16 cellular contexts compared by ENCODE assay signal in the genomic region with DNA sequence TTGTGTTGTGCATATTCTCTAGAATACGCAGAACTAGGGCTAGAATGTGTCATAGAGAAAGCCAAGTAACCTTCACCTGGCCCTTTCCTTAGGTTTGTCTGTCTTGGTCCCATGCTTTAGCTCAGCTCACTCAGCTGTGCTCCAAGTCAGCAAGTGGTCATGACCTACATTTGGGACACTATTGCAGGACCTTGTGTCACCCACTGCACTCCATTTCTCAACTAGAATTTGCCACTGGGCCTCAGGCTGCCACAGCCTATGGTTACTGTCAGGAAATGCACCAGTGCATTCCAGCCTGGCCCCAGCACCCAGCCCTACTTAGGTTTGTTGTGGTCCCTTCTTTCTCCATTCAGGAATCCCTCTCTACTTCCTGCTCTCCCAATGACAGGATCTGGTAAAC. TPM values are rescaled to one million over a fixed set of nuclear protein-coding genes. Genes with fewer than 3 reads are reported as not detected.
A peak's percentile ranks its signal among the peaks of the same experiment; 100 is the strongest.
DNase-seq lines count a peak whose midpoint lies in the region; ATAC-seq and TF ChIP-seq lines count a peak whose summit lies in the region.
"Had no signal": no experiment of that assay in that cellular context is flagged by ENCODE, and none has a peak within 500 bp of the region (broad histone marks: within the 10 kb centered on the region; RNA-seq: fewer than 3 reads in every experiment).

No MANE protein-coding gene starts in this region.

- H4K91ac ChIP-seq in neuronal stem cell (ENCODE audit: low read depth, low read length, poor library complexity): no peak overlapping the region

- H3K36me3 Mint-ChIP-seq in GM23338 (ENCODE audit: low read depth) (no peaks in the 10 kb centered on the region), WTC11 (no peaks in the 10 kb centered on the region)
- H3K36me3 Mint-ChIP-seq: CD8-positive, alpha-beta memory T cell had no signal

- H3K27me3 ChIP-seq in GM23338 (ENCODE audit: insufficient read depth) (no peaks in the 10 kb centered on the region), neuronal stem cell (ENCODE audit: control insufficient read depth in 3 of 3, insufficient read depth in 3 of 3, low read depth in 1 of 3, low read length in 3 of 3) (peaks cover 0 to 20% (median 0%) of the 10 kb centered on the region in 3 experiments)
- H3K27me3 ChIP-seq: BLaER1 had no signal

- H3K14ac ChIP-seq in neuronal stem cell (ENCODE audit: low read length): no peak overlapping the region

- no peak overlapping the region for H2BK120ac ChIP-seq in neuronal stem cell (ENCODE audit: low read depth, low read length)

- H2AFZ ChIP-seq in GM23338 (peak overlapping the region; percentile 0; the same call in 1 of the 2 replicates), neuronal stem cell (ENCODE audit: low read length) (no peak overlapping the region)

- H3K9me3 Mint-ChIP-seq in GM23338 (no peaks in the 10 kb centered on the region; the same call in 2 of the 3 replicates), WTC11 (no peaks in the 10 kb centered on the region)
- H3K9me3 Mint-ChIP-seq: CD8-positive, alpha-beta memory T cell had no signal

- H3K4me3 Mint-ChIP-seq in GM23338: no peak overlapping the region
- no peak overlapping the region for H3K4me3 Mint-ChIP-seq in WTC11
- H3K4me3 Mint-ChIP-seq: CD8-positive, alpha-beta memory T cell had no signal

- H4K20me1 ChIP-seq in GM23338 (replicated peaks; ENCODE audit: insufficient read depth): no peaks in the 10 kb centered on the region
- H4K20me1 ChIP-seq: BLaER1 had no signal

- no peak overlapping the region for H2BK5ac ChIP-seq in neuronal stem cell (ENCODE audit: low read length)

- H3K36me3 ChIP-seq in GM23338 (ENCODE audit: insufficient read depth) (no peaks in the 10 kb centered on the region), neuronal stem cell (replicated peaks in 1 of 2; ENCODE audit: control insufficient read depth in 2 of 2, insufficient read depth in 2 of 2, low read length in 2 of 2) (no peaks in the 10 kb centered on the region)
- H3K36me3 ChIP-seq: BLaER1 had no signal

- TF ChIP-seq CTCF in GM23338 (conservative IDR thresholded peaks at IDR 0.05; ENCODE audit: low read depth in 2 of 2) (no peak), WTC11 (IDR thresholded peaks at IDR 0.05) (no peak)

- no peaks in the 10 kb centered on the region for H3K9me3 ChIP-seq in neuronal stem cell (replicated peaks in 1 of 2; ENCODE audit: control insufficient read depth in 2 of 2, insufficient read depth in 1 of 2, low read depth in 1 of 2, low read length in 2 of 2)
- H3K9me3 ChIP-seq: BLaER1, Caco-2 had no signal

- H2BK12ac ChIP-seq in neuronal stem cell (ENCODE audit: low read length): no peak overlapping the region

- no peak for DNase-seq in GM23338 (ENCODE audit: low spot score)
- DNase-seq in WTC11 (ENCODE audit: low spot score): no peak
- no peak for DNase-seq in left lobe of liver (ENCODE audit: low spot score)
- DNase-seq in neuronal stem cell (ENCODE audit: low spot score): no peak
- DNase-seq in activated CD4-positive, CD25-positive, alpha-beta regulatory T cell treated with anti-CD3 and anti-CD28 coated beads, Interleukin-2, amount 50 U/mL, for 72 hours: no peak
- no peak for DNase-seq in stimulated activated CD4-positive, alpha-beta T cell treated with anti-CD3 and anti-CD28 coated beads, Interleukin-4, amount 100 ng/mL, for 4 hours
- no peak for DNase-seq in stimulated activated naive CD8-positive, alpha-beta T cell treated with anti-CD3 and anti-CD28 coated beads, Interleukin-15, Interleukin-2, amounts not matched to agents 100 U/mL and 50 U/mL, for 24 hours
- DNase-seq: 8988T; AML-193; Caco-2; CD8-positive, alpha-beta memory T cell; DMS53; GF-D8 had no signal

- no peak overlapping the region for H2BK15ac ChIP-seq in neuronal stem cell (ENCODE audit: low read length)

- peak overlapping the region; percentile 0 for H3K9ac ChIP-seq in neuronal stem cell (ENCODE audit: low read depth, low read length, poor library complexity)
- H3K9ac ChIP-seq: BLaER1 had no signal

- H3K27me3 Mint-ChIP-seq in GM23338 (ENCODE audit: insufficient read depth, low read depth, poor library complexity) (peaks cover 2% of the 10 kb centered on the region), WTC11 (ENCODE audit: low read depth) (no peaks in the 10 kb centered on the region; the same call in 1 of the 2 replicates)

- POLR2A ChIA-PET in WTC11 (lab: Charles Lee): no interaction called here

- no peak overlapping the region for H3K18ac ChIP-seq in neuronal stem cell (ENCODE audit: low read length)

- H3K27ac Mint-ChIP-seq in GM23338: no peak overlapping the region; the same call in 1 of the 2 replicates
- no peak overlapping the region for H3K27ac Mint-ChIP-seq in WTC11

- H3K4me1 ChIP-seq in GM23338 (ENCODE audit: insufficient read depth): peaks cover 10% of the 10 kb centered on the region
- H3K4me1 ChIP-seq in neuronal stem cell (ENCODE audit: control insufficient read depth in 2 of 2, insufficient read depth in 1 of 2, low read depth in 1 of 2, low read length in 2 of 2): no peaks in the 10 kb centered on the region

- H3K23ac ChIP-seq in neuronal stem cell (ENCODE audit: low read depth, low read length, poor library complexity): no peak overlapping the region

- H3K79me1 ChIP-seq in neuronal stem cell (ENCODE audit: low read depth, low read length): no peaks in the 10 kb centered on the region

- H3F3A ChIP-seq in GM23338 (replicated peaks; ENCODE audit: low read depth): no peaks in the 10 kb centered on the region

- H4K8ac ChIP-seq in neuronal stem cell (ENCODE audit: low read depth, low read length): no peak overlapping the region

- H2AK5ac ChIP-seq in neuronal stem cell (ENCODE audit: low read depth, low read length): no peak overlapping the region

- H3K4me2 ChIP-seq in GM23338: no peak overlapping the region
- H3K4me2 ChIP-seq in neuronal stem cell (ENCODE audit: insufficient read depth, low read length, poor library complexity, severe bottlenecking): no peak overlapping the region
- H3K4me2 ChIP-seq: BLaER1 had no signal

- no peak overlapping the region for H3K4ac ChIP-seq in neuronal stem cell (ENCODE audit: low read length)

- H3K4me1 Mint-ChIP-seq in GM23338: peaks cover 15% of the 10 kb centered on the region; the same call in 2 of the 3 replicates
- peaks cover 18% of the 10 kb centered on the region for H3K4me1 Mint-ChIP-seq in WTC11

- no peaks in the 10 kb centered on the region for H3K9me2 ChIP-seq in GM23338 (ENCODE audit: insufficient read depth)

- no peak overlapping the region for H3K27ac ChIP-seq in GM23338 (ENCODE audit: low read depth)
- H3K27ac ChIP-seq in neuronal stem cell (replicated peaks; ENCODE audit: low read length): no peak overlapping the region
- H3K27ac ChIP-seq: BLaER1 had no signal

- H3K79me2 ChIP-seq in GM23338 (replicated peaks; ENCODE audit: insufficient read depth): no peaks in the 10 kb centered on the region

- no CpG with 5 or more reads among the region's 1 CpG for WGBS in neuronal stem cell (ENCODE audit: extremely low coverage in 2 of 2, insufficient read length in 2 of 2, insufficient replicate concordance in 1 of 2), 2 donors

- CTCF ChIA-PET in WTC11 (lab: Charles Lee): interaction anchor here (1.1 to 5.9 kb wide), 6 partner anchors 14 to 292 kb away, joined by 3 to 145 read pairs (median 16); a partner anchor contains a TSS

- peak; percentile 28; the same call in 2 of the 3 replicates for ATAC-seq in GM23338
- ATAC-seq in WTC11: peak; percentile 49
- ATAC-seq in left lobe of liver: peak; percentile 52
- ATAC-seq in stimulated activated naive CD8-positive, alpha-beta T cell treated with anti-CD3 and anti-CD28 coated beads, Interleukin-15, Interleukin-2, amounts not matched to agents 100 U/mL and 50 U/mL, for 24 hours: no peak
- ATAC-seq: HCT116 had no signal

- no peak overlapping the region for H3K4me3 ChIP-seq in GM23338
- H3K4me3 ChIP-seq in neuronal stem cell (ENCODE audit: low read length in 2 of 2): no peak overlapping the region
- H3K4me3 ChIP-seq: BLaER1 had no signal

TF ChIP-seq in WTC11, 78 proteins besides CTCF, POLR2A, EP300 and RAD21 (continues in another document):
- TF ChIP-seq, protein P1, sequence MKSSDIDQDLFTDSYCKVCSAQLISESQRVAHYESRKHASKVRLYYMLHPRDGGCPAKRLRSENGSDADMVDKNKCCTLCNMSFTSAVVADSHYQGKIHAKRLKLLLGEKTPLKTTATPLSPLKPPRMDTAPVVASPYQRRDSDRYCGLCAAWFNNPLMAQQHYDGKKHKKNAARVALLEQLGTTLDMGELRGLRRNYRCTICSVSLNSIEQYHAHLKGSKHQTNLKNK (CRISPR knock-in tag; IDR thresholded peaks at IDR 0.05): no peak
- TF ChIP-seq SMAD3 (CRISPR knock-in tag; IDR thresholded peaks at IDR 0.05; ENCODE audit: borderline replicate concordance) (no peak), NR1H2 (CRISPR knock-in tag; IDR thresholded peaks at IDR 0.05) (no peak)

RNA-seq across cellular contexts. Expression of a gene that starts 7.7 kb away (rescaled TPM):
- total RNA-seq in GM23338 (2014; rRNA removed; shearing (Covaris generic)): 0.27 TPM in 1 of 2 replicates, not detected in the other
- not detected in 2 replicates for polyA plus RNA-seq in GM23338 (2016; fragmentation: Nextera tagmentation; extraction: Ambion mirVana)
- 2.3 to 3.0 TPM (median 2.4 TPM) in 3 replicates for total RNA-seq in WTC11 (2021)
- total RNA-seq in left lobe of liver: 7,950 TPM
- polyA plus RNA-seq in neuronal stem cell (2013, experiment 1 of 2): not detected
- not detected for polyA plus RNA-seq in neuronal stem cell (2013, experiment 2 of 2)
- total RNA-seq: CD8-positive, alpha-beta memory T cell; HT-29 had no signal
- polyA plus RNA-seq: CD8-positive, alpha-beta memory T cell had no signal

RNA-seq across cellular contexts. Expression of a gene that starts 29.6 kb away (rescaled TPM):
- total RNA-seq in GM23338 (2014; rRNA removed; shearing (Covaris generic)): not detected in 2 replicates
- not detected in 2 replicates for polyA plus RNA-seq in GM23338 (2016; fragmentation: Nextera tagmentation; extraction: Ambion mirVana)
- 3.2 to 5.9 TPM (median 3.4 TPM) in 3 replicates for total RNA-seq in WTC11 (2021)
- 15,070 TPM for total RNA-seq in left lobe of liver
- polyA plus RNA-seq in neuronal stem cell (2013, experiment 1 of 2): not detected
- not detected for polyA plus RNA-seq in neuronal stem cell (2013, experiment 2 of 2)
- total RNA-seq: CD8-positive, alpha-beta memory T cell; HT-29 had no signal
- polyA plus RNA-seq: CD8-positive, alpha-beta memory T cell had no signal

RNA-seq across cellular contexts. Expression of a gene that starts 57.3 kb away (rescaled TPM):
- total RNA-seq in GM23338 (2014; rRNA removed; shearing (Covaris generic)): not detected in 2 replicates
- polyA plus RNA-seq in GM23338 (2016; fragmentation: Nextera tagmentation; extraction: Ambion mirVana): not detected in 2 replicates
- total RNA-seq in WTC11 (2021): 2.0 to 3.5 TPM (median 2.3 TPM) in 3 replicates
- 9,039 TPM for total RNA-seq in left lobe of liver
- not detected for polyA plus RNA-seq in neuronal stem cell (2013, experiment 1 of 2)
- not detected for polyA plus RNA-seq in neuronal stem cell (2013, experiment 2 of 2)
- total RNA-seq: CD8-positive, alpha-beta memory T cell; HT-29 had no signal
- polyA plus RNA-seq: CD8-positive, alpha-beta memory T cell had no signal

Comparison
In these comparisons a context has a peak if more than half of its experiments do, and no peak if none do; other contexts are left out.
1. RNA of a gene that starts 7.7 kb away (total RNA-seq): 7,950 TPM in left lobe of liver (single experiment); 2.3 to 3.0 TPM in WTC11 and 0.27 TPM in GM23338; every median in the first group is over 1,000 times any median in the second.
2. RNA of a gene that starts 29.6 kb away (total RNA-seq): 15,070 TPM in left lobe of liver (single experiment); 3.2 to 5.9 TPM in WTC11 and not detected in GM23338; every median in the first group is over 1,000 times any median in the second.
3. RNA of a gene that starts 57.3 kb away (total RNA-seq): 9,039 TPM in left lobe of liver (single experiment); 2.0 to 3.5 TPM in WTC11 and not detected in GM23338; every median in the first group is over 1,000 times any median in the second.